ENCODE assay signal across 8 cellular contexts in genomic region chr14:51652168-51653095, GRCh38. TPM values are rescaled to one million over a fixed set of nuclear protein-coding genes. Genes with fewer than 3 reads are reported as not detected.
DNase-seq lines count a peak whose midpoint lies in the region; ATAC-seq and TF ChIP-seq lines count a peak whose summit lies in the region.

No MANE protein-coding gene starts in this region.

- POLR2A ChIA-PET in activated CD4-positive, alpha-beta memory T cell treated with anti-CD3 and anti-CD28 coated beads for 36 hours (lab: Charles Lee): interaction anchor here (1.0 to 1.2 kb wide), 4 partner anchors 16 to 557 kb away, joined by 3 read pairs; partner anchors contain the start of gene TRIM9

- peak overlapping the region; percentile 78 for H3K4me3 Mint-ChIP-seq in activated CD4-positive, alpha-beta memory T cell treated with anti-CD3 and anti-CD28 coated beads for 36 hours
- peak overlapping the region; percentile 82 for H3K4me3 Mint-ChIP-seq in natural killer cell

- peaks cover 23% of the 10 kb centered on the region for H3K27me3 Mint-ChIP-seq in activated CD4-positive, alpha-beta memory T cell treated with anti-CD3 and anti-CD28 coated beads for 36 hours
- peaks cover 21 to 32% of the 10 kb centered on the region in 2 donors for H3K27me3 Mint-ChIP-seq in natural killer cell (ENCODE audit: low read depth in 2 of 2)

- no peak overlapping the region for H3K27ac ChIP-seq in HL-60 (replicated peaks)
- H3K27ac ChIP-seq in esophagus muscularis mucosa (replicated peaks in 1 of 4): peak overlapping the region; percentile 91 to 97 (median 96)
- peak overlapping the region; percentile 91 to 97 (median 94) for H3K27ac ChIP-seq in transverse colon

- DNase-seq in D341Med (ENCODE audit: low spot score): peak; percentile 71
- peak in 1 of 2 experiments; percentile 1 for DNase-seq in HL-60 (ENCODE audit: low read depth in 1 of 2, low spot score in 1 of 2)
- DNase-seq in activated CD4-positive, alpha-beta memory T cell treated with anti-CD3 and anti-CD28 coated beads for 36 hours: peak; percentile 40
- DNase-seq in esophagus muscularis mucosa (ENCODE audit: extremely low spot score): no peak
- peak; percentile 41 for DNase-seq in natural killer cell
- peak; percentile 35 for DNase-seq in transverse colon
- DNase-seq in NCI-H2196 treated with DMSO at 0.1 percent for 48 hours (lab: John Stamatoyannopoulos, UW; ENCODE audit: unreplicated experiment): no peak

- TF ChIP-seq EP300 in esophagus muscularis mucosa (IDR thresholded peaks at IDR 0.05): no peak
- TF ChIP-seq EP300 in transverse colon (IDR thresholded peaks at IDR 0.05; ENCODE audit: low read depth): no peak

- no peak for TF ChIP-seq CTCF in HL-60 (IDR thresholded peaks at IDR 0.05; ENCODE audit: insufficient read depth, low read length)
- TF ChIP-seq CTCF in esophagus muscularis mucosa (IDR thresholded peaks at IDR 0.05): peak in 1 of 3 experiments; percentile 19
- TF ChIP-seq CTCF in natural killer cell (IDR thresholded peaks at IDR 0.05): peak; percentile 37
- peak in 1 of 5 experiments; percentile 3 for TF ChIP-seq CTCF in transverse colon (IDR thresholded peaks at IDR 0.05)

- in situ Hi-C loops in transverse colon (cut with MboI; ENCODE audit: low pct_ligation_motif_present in 1 of 4, low pct_unique_long_range_greater_than_20kb in 1 of 4, low sequenced_read_pairs in 3 of 4): loop anchor here in 2 of 4 donors (10.0 to 25.0 kb wide), 2 partner anchors 122 to 310 kb away; no protein-coding TSS in a partner anchor

- ATAC-seq in GM21360 (IDR thresholded peaks at IDR 0.05; ENCODE audit: unreplicated experiment) (peak; percentile 41), natural killer cell (peak; percentile 32 to 42 (median 41))

- no peaks in the 10 kb centered on the region for H3K36me3 Mint-ChIP-seq in activated CD4-positive, alpha-beta memory T cell treated with anti-CD3 and anti-CD28 coated beads for 36 hours
- no peaks in the 10 kb centered on the region for H3K36me3 Mint-ChIP-seq in natural killer cell

- H3K9me3 ChIP-seq in esophagus muscularis mucosa (no peaks in the 10 kb centered on the region), transverse colon (no peaks in the 10 kb centered on the region)

- H3K4me3 ChIP-seq in HL-60 (replicated peaks; ENCODE audit: insufficient read depth, low read length) (peak overlapping the region; percentile 62), esophagus muscularis mucosa (peak overlapping the region; percentile 81 to 98 (median 88)), transverse colon (peak overlapping the region; percentile 67 to 96 (median 82))

- peaks cover 39% of the 10 kb centered on the region for H3K27me3 ChIP-seq in HL-60 (ENCODE audit: insufficient read depth, poor library complexity, severe bottlenecking)
- no peaks in the 10 kb centered on the region for H3K27me3 ChIP-seq in esophagus muscularis mucosa
- peaks cover 37% of the 10 kb centered on the region for H3K27me3 ChIP-seq in transverse colon

- WGBS in esophagus muscularis mucosa: 2% methylated on average over 13 of the region's 75 CpGs
- WGBS in transverse colon (ENCODE audit: low coverage in 1 of 2), 2 donors: 0 to 1% methylated on average over 1 to 65 of the region's 75 CpGs

- TF ChIP-seq POLR2A in esophagus muscularis mucosa (IDR thresholded peaks at IDR 0.05; ENCODE audit: low read depth): no peak
- no peak for TF ChIP-seq POLR2A in transverse colon (IDR thresholded peaks at IDR 0.05)

- H3K9me3 Mint-ChIP-seq in activated CD4-positive, alpha-beta memory T cell treated with anti-CD3 and anti-CD28 coated beads for 36 hours: no peaks in the 10 kb centered on the region
- no peaks in the 10 kb centered on the region for H3K9me3 Mint-ChIP-seq in natural killer cell

- H3K4me1 Mint-ChIP-seq in activated CD4-positive, alpha-beta memory T cell treated with anti-CD3 and anti-CD28 coated beads for 36 hours (ENCODE audit: low read depth): peaks cover 26% of the 10 kb centered on the region
- H3K4me1 Mint-ChIP-seq in natural killer cell: peaks cover 12 to 13% of the 10 kb centered on the region in 2 donors

- no peaks in the 10 kb centered on the region for H3K36me3 ChIP-seq in esophagus muscularis mucosa
- no peaks in the 10 kb centered on the region for H3K36me3 ChIP-seq in transverse colon

- intact Hi-C loops in activated CD4-positive, alpha-beta memory T cell treated with anti-CD3 and anti-CD28 coated beads for 36 hours (cut with micrococcal nuclease): loop anchor here (1.0 to 10.0 kb wide), 10 partner anchors 24 to 1042 kb away; partner anchors contain the start of genes ERO1A, GNG2, GPR137C and RTRAF
- intact Hi-C loops in esophagus muscularis mucosa (cut with DNase I): loop anchor here (2.0 to 5.0 kb wide), 3 partner anchors 105 to 370 kb away; no protein-coding TSS in a partner anchor
- intact Hi-C loops in natural killer cell (cut with micrococcal nuclease): loop anchor here (5.0 to 10.0 kb wide), 2 partner anchors 95 to 332 kb away; partner anchors contain the start of gene RTRAF
- intact Hi-C loops in transverse colon (cut with DNase I; ENCODE audit: low total_unique reads): loop anchor here (10.0 kb wide), 1 partner anchor 368 kb away; no protein-coding TSS in a partner anchor

- H3K4me1 ChIP-seq in esophagus muscularis mucosa: peaks cover 18 to 61% (median 55%) of the 10 kb centered on the region in 4 donors
- H3K4me1 ChIP-seq in transverse colon: peaks cover 0 to 33% (median 11%) of the 10 kb centered on the region in 4 donors

- CTCF ChIA-PET in activated CD4-positive, alpha-beta memory T cell treated with anti-CD3 and anti-CD28 coated beads for 36 hours (lab: Charles Lee): interaction anchor here (0.7 to 2.7 kb wide), 17 partner anchors 8 to 412 kb away, joined by 3 to 26 read pairs (median 4); partner anchors contain the start of genes GNG2 and TMX1

- peak overlapping the region; percentile 5 for H3K27ac Mint-ChIP-seq in activated CD4-positive, alpha-beta memory T cell treated with anti-CD3 and anti-CD28 coated beads for 36 hours
- H3K27ac Mint-ChIP-seq in natural killer cell: peak overlapping the region in 1 of 2 donors; percentile 73

RNA-seq across cellular contexts. Expression of gene FRMD6, which starts 0.7 kb away (rescaled TPM):
- total RNA-seq in activated CD4-positive, alpha-beta memory T cell treated with anti-CD3 and anti-CD28 coated beads for 36 hours: 1 to 10 TPM; 3.2 to 3.4 TPM
- total RNA-seq in esophagus muscularis mucosa: 10 to 100 TPM; 35.7 to 44.9 (median 37.5) TPM
- 1 to 10 TPM; 1.5 to 3.8 (median 2.3) TPM for total RNA-seq in natural killer cell
- total RNA-seq in transverse colon: 10 to 100 TPM in 3 of 4 donors, 1 to 10 TPM in 1; 8.4 to 21.7 (median 11.7) TPM

Comparison
In these comparisons a context has a peak if more than half of its experiments do, and no peak if none do; other contexts are left out.
1. DNase-seq: peak in D341Med (single experiment), activated CD4-positive, alpha-beta memory T cell treated with anti-CD3 and anti-CD28 coated beads for 36 hours (single experiment), natural killer cell (single experiment) and transverse colon (single experiment); none in esophagus muscularis mucosa (single experiment) and NCI-H2196 treated with DMSO at 0.1 percent for 48 hours (single experiment).
2. Peak in every context shown above with its lines, with median percentiles within 50 percentile points of each other: H3K4me3 ChIP-seq.